1 cellular context compared by ENCODE assay signal in the genomic region with DNA sequence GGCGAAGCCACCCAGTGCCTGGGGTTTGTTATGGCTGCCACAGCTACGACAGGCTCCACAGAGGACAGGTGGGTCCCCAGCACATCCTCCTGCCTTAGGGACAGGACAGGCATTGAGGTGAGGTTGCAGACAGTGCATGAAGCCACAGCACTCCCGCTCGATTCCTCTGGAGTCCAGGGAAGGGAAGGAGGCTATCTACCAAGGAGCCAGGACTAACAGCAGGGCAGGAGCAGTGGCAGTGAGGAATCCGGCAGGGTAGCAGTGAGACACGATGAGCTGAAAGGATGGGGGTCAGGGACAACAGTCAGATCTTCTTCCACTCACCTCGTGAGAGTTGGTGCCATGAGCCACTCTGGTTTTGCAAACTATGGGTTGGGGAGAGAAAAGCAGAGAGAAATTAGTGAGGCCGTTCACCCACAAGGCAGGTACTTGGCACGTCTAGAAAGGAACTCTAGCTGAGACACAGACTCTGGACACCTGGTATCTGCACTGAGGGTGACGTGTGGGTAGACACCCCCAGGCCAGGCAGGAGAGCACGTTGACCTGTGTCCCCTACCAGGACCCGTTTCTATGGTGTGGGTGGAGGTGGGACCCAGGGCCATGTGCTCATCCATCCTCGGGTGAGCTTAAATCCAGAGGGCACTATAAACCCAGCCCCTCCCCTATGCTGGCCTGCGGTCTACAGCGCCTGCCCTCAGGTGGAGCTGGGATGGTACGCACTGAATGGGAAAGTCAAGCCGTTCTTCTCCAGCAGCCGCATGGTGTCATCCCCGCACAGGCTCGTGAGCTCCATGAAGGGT.
TF ChIP-seq lines count a peak whose summit lies in the region.

No MANE protein-coding gene starts in this region.

TF ChIP-seq in IMR-90, 13 proteins besides CTCF, POLR2A, EP300 and RAD21:
- no peak for TF ChIP-seq RFX5 (IDR thresholded peaks at IDR 0.05; ENCODE audit: low read depth, low read length)
- TF ChIP-seq MAFK (IDR thresholded peaks at IDR 0.05; ENCODE audit: low read depth, low read length) = no peak
- TF ChIP-seq NFE2L2 (IDR thresholded peaks at IDR 0.05; ENCODE audit: low read depth, low read length) = no peak
- no peak for TF ChIP-seq FOS (IDR thresholded peaks at IDR 0.05; ENCODE audit: low read depth, low read length)
- no peak for TF ChIP-seq CEBPB (IDR thresholded peaks at IDR 0.05; ENCODE audit: low read depth, low read length)
- no peak for TF ChIP-seq MXI1 (IDR thresholded peaks at IDR 0.05; ENCODE audit: borderline replicate concordance, low read depth, low read length)
- no peak for TF ChIP-seq RCOR1 (IDR thresholded peaks at IDR 0.05; ENCODE audit: insufficient replicate concordance, low read length)
- no peak for TF ChIP-seq BHLHE40 (IDR thresholded peaks at IDR 0.05; ENCODE audit: low read depth, low read length)
- no peak for TF ChIP-seq CHD1 (IDR thresholded peaks at IDR 0.05; ENCODE audit: low read depth, low read length)
- no peak for TF ChIP-seq SMC3 (IDR thresholded peaks at IDR 0.05; ENCODE audit: low read depth, low read length)
- TF ChIP-seq, protein P1, sequence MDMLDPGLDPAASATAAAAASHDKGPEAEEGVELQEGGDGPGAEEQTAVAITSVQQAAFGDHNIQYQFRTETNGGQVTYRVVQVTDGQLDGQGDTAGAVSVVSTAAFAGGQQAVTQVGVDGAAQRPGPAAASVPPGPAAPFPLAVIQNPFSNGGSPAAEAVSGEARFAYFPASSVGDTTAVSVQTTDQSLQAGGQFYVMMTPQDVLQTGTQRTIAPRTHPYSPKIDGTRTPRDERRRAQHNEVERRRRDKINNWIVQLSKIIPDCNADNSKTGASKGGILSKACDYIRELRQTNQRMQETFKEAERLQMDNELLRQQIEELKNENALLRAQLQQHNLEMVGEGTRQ (IDR thresholded peaks at IDR 0.05; ENCODE audit: low read depth, low read length) = no peak
- no peak for TF ChIP-seq MAZ (IDR thresholded peaks at IDR 0.05; ENCODE audit: borderline replicate concordance, low read depth, low read length)
- TF ChIP-seq, protein P2, sequence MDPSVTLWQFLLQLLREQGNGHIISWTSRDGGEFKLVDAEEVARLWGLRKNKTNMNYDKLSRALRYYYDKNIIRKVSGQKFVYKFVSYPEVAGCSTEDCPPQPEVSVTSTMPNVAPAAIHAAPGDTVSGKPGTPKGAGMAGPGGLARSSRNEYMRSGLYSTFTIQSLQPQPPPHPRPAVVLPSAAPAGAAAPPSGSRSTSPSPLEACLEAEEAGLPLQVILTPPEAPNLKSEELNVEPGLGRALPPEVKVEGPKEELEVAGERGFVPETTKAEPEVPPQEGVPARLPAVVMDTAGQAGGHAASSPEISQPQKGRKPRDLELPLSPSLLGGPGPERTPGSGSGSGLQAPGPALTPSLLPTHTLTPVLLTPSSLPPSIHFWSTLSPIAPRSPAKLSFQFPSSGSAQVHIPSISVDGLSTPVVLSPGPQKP (IDR thresholded peaks at IDR 0.05; ENCODE audit: borderline replicate concordance, low read depth, low read length) = no peak
